ENCODE assay signal across 1 cellular context in genomic region chr11:10293423-10294288, GRCh38.
A peak's percentile ranks its signal among the peaks of the same experiment; 100 is the strongest.
TF ChIP-seq lines count a peak whose summit lies in the region.

SBF2 (minus strand) TSS chr11:10294219; CDS start chr11:10294069, 150 bp downstream.

TF ChIP-seq in HepG2, 621 proteins besides CTCF, POLR2A, EP300 and RAD21 (continued from another document and continues in another):
- TF ChIP-seq, protein P1, sequence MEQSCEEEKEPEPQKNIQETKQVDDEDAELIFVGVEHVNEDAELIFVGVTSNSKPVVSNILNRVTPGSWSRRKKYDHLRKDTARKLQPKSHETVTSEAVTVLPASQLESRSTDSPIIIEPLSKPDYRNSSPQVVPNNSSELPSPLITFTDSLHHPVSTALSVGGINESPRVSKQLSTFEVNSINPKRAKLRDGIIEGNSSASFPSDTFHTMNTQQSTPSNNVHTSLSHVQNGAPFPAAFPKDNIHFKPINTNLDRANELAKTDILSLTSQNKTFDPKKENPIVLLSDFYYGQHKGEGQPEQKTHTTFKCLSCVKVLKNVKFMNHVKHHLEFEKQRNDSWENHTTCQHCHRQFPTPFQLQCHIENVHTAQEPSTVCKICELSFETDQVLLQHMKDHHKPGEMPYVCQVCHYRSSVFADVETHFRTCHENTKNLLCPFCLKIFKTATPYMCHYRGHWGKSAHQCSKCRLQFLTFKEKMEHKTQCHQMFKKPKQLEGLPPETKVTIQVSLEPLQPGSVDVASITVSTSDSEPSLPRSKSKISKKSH (CRISPR knock-in tag; IDR thresholded peaks at IDR 0.05; ENCODE audit: borderline replicate concordance): no peak; the same call in 1 of the 2 replicates
- TF ChIP-seq ARNT2 (CRISPR knock-in tag; IDR thresholded peaks at IDR 0.05; ENCODE audit: low read depth) (no peak; the same call in 1 of the 2 replicates), KDM5A (IDR thresholded peaks at IDR 0.05; ENCODE audit: borderline replicate concordance, low read length) (peak; percentile 57), KLF15 (CRISPR knock-in tag; IDR thresholded peaks at IDR 0.05; ENCODE audit: borderline replicate concordance) (no peak), BORCS8-MEF2B (CRISPR knock-in tag; IDR thresholded peaks at IDR 0.05) (peak; percentile 54), RORA (CRISPR knock-in tag; IDR thresholded peaks at IDR 0.05) (no peak), KDM1A (CRISPR knock-in tag; IDR thresholded peaks at IDR 0.05) (no peak), ZNF709 (CRISPR knock-in tag; IDR thresholded peaks at IDR 0.05) (peak; percentile 67; the same call in 1 of the 2 replicates), TAF1 (CRISPR knock-in tag; IDR thresholded peaks at IDR 0.05) (peak; percentile 68), BRF2 (CRISPR knock-in tag; IDR thresholded peaks at IDR 0.05) (no peak), ZFP62 (CRISPR knock-in tag; IDR thresholded peaks at IDR 0.05) (no peak), ZNF546 (CRISPR knock-in tag; conservative IDR thresholded peaks at IDR 0.05) (peak; percentile 62; the same call in 1 of the 2 replicates), TCF7L2 (IDR thresholded peaks at IDR 0.05; ENCODE audit: low read depth, low read length) (no peak), ZNF329 (CRISPR knock-in tag; IDR thresholded peaks at IDR 0.05; ENCODE audit: low read depth) (peak; percentile 66; the same call in 1 of the 2 replicates), GLMP (CRISPR knock-in tag; IDR thresholded peaks at IDR 0.05; ENCODE audit: borderline replicate concordance) (no peak), SMAD3 (CRISPR knock-in tag; IDR thresholded peaks at IDR 0.05) (no peak), ZNF776 (CRISPR knock-in tag; IDR thresholded peaks at IDR 0.05) (no peak), THAP11 (CRISPR knock-in tag; IDR thresholded peaks at IDR 0.05) (0 out of 2 replicates have a peak, but pooled peaks have one; percentile 17), NCOA2 (CRISPR knock-in tag; IDR thresholded peaks at IDR 0.05) (peak; percentile 21; the same call in 1 of the 2 replicates), HHEX (CRISPR knock-in tag; IDR thresholded peaks at IDR 0.05) (no peak), IRF2 (CRISPR knock-in tag; IDR thresholded peaks at IDR 0.05) (0 out of 2 replicates have a peak, but pooled peaks have one; percentile 31), THAP7 (CRISPR knock-in tag; IDR thresholded peaks at IDR 0.05) (no peak), ZNF326 (CRISPR knock-in tag; IDR thresholded peaks at IDR 0.05; ENCODE audit: borderline replicate concordance) (no peak), TMF1 (CRISPR knock-in tag; IDR thresholded peaks at IDR 0.05; ENCODE audit: low read depth) (peak; percentile 86; the same call in 1 of the 2 replicates), ZNF687 (CRISPR knock-in tag; IDR thresholded peaks at IDR 0.05) (peak; percentile 74), ZFP36L2 (CRISPR knock-in tag; IDR thresholded peaks at IDR 0.05) (no peak), TSC22D2 (CRISPR knock-in tag; IDR thresholded peaks at IDR 0.05; ENCODE audit: borderline replicate concordance) (no peak), ZNF225 (CRISPR knock-in tag; IDR thresholded peaks at IDR 0.05) (no peak), ZNF598 (CRISPR knock-in tag; IDR thresholded peaks at IDR 0.05; ENCODE audit: borderline replicate concordance) (no peak), ZSCAN29 (CRISPR knock-in tag; conservative IDR thresholded peaks at IDR 0.05) (no peak), ZNF362 (CRISPR knock-in tag; IDR thresholded peaks at IDR 0.05; ENCODE audit: borderline replicate concordance) (peak; percentile 33; the same call in 1 of the 2 replicates), ELF1 (CRISPR knock-in tag; IDR thresholded peaks at IDR 0.05) (peak; percentile 46), FOXK1 (CRISPR knock-in tag; IDR thresholded peaks at IDR 0.05; ENCODE audit: borderline replicate concordance, low read depth) (no peak), RFX5 (IDR thresholded peaks at IDR 0.05; ENCODE audit: low read depth, low read length) (peak; percentile 95), ZSCAN22 (CRISPR knock-in tag; IDR thresholded peaks at IDR 0.05) (no peak), KLF13 (CRISPR knock-in tag; IDR thresholded peaks at IDR 0.05) (no peak), ZFP1 (CRISPR knock-in tag; IDR thresholded peaks at IDR 0.05) (no peak), SALL2 (CRISPR knock-in tag; IDR thresholded peaks at IDR 0.05) (peak; percentile 70; the same call in 1 of the 2 replicates), ZNF772 (CRISPR knock-in tag; IDR thresholded peaks at IDR 0.05) (no peak), SOX5 (CRISPR knock-in tag; IDR thresholded peaks at IDR 0.05; ENCODE audit: borderline replicate concordance) (0 out of 2 replicates have a peak, but pooled peaks have one; percentile 32), ERF (CRISPR knock-in tag; IDR thresholded peaks at IDR 0.05) (peak; percentile 50; the same call in 1 of the 2 replicates), ELF3 (CRISPR knock-in tag; IDR thresholded peaks at IDR 0.05) (peak; percentile 27; the same call in 1 of the 2 replicates), AGO2 (optimal IDR thresholded peaks at IDR 0.05; ENCODE audit: low read depth, low read length) (no peak), TFE3 (CRISPR knock-in tag; IDR thresholded peaks at IDR 0.05) (no peak), CCDC6 (CRISPR knock-in tag; IDR thresholded peaks at IDR 0.05) (no peak), AGO1 (IDR thresholded peaks at IDR 0.05; ENCODE audit: low read depth, low read length, poor library complexity, severe bottlenecking) (peak; percentile 47), LCORL (IDR thresholded peaks at IDR 0.05) (no peak), LCORL (CRISPR knock-in tag; IDR thresholded peaks at IDR 0.05) (peak; percentile 45; the same call in 1 of the 2 replicates), GFI1 (CRISPR knock-in tag; IDR thresholded peaks at IDR 0.05; ENCODE audit: borderline replicate concordance) (no peak), ZNF3 (CRISPR knock-in tag; IDR thresholded peaks at IDR 0.05) (no peak)
- TF ChIP-seq, protein P2, sequence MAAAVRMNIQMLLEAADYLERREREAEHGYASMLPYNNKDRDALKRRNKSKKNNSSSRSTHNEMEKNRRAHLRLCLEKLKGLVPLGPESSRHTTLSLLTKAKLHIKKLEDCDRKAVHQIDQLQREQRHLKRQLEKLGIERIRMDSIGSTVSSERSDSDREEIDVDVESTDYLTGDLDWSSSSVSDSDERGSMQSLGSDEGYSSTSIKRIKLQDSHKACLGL (CRISPR knock-in tag; IDR thresholded peaks at IDR 0.05): no peak
- TF ChIP-seq, protein P3, sequence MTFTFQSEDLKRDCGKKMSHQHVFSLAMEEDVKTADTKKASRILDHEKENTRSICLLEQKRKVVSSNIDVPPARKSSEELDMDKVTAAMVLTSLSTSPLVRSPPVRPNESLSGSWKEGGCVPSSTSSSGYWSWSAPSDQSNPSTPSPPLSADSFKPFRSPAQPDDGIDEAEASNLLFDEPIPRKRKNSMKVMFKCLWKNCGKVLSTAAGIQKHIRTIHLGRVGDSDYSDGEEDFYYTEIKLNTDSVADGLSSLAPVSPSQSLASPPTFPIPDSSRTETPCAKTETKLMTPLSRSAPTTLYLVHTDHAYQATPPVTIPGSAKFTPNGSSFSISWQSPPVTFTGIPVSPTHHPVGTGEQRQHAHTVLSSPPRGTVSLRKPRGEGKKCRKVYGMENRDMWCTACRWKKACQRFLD (CRISPR knock-in tag; IDR thresholded peaks at IDR 0.05; ENCODE audit: borderline replicate concordance): no peak
- TF ChIP-seq, protein P4, sequence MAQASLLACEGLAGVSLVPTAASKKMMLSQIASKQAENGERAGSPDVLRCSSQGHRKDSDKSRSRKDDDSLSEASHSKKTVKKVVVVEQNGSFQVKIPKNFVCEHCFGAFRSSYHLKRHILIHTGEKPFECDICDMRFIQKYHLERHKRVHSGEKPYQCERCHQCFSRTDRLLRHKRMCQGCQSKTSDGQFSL (CRISPR knock-in tag; IDR thresholded peaks at IDR 0.05): peak; percentile 81
- TF ChIP-seq, protein P5, sequence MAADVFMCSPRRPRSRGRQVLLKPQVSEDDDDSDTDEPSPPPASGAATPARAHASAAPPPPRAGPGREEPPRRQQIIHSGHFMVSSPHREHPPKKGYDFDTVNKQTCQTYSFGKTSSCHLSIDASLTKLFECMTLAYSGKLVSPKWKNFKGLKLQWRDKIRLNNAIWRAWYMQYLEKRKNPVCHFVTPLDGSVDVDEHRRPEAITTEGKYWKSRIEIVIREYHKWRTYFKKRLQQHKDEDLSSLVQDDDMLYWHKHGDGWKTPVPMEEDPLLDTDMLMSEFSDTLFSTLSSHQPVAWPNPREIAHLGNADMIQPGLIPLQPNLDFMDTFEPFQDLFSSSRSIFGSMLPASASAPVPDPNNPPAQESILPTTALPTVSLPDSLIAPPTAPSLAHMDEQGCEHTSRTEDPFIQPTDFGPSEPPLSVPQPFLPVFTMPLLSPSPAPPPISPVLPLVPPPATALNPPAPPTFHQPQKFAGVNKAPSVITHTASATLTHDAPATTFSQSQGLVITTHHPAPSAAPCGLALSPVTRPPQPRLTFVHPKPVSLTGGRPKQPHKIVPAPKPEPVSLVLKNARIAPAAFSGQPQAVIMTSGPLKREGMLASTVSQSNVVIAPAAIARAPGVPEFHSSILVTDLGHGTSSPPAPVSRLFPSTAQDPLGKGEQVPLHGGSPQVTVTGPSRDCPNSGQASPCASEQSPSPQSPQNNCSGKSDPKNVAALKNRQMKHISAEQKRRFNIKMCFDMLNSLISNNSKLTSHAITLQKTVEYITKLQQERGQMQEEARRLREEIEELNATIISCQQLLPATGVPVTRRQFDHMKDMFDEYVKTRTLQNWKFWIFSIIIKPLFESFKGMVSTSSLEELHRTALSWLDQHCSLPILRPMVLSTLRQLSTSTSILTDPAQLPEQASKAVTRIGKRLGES (CRISPR knock-in tag; IDR thresholded peaks at IDR 0.05; ENCODE audit: borderline replicate concordance): no peak
- TF ChIP-seq, protein P6, sequence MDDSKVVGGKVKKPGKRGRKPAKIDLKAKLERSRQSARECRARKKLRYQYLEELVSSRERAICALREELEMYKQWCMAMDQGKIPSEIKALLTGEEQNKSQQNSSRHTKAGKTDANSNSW (CRISPR knock-in tag; IDR thresholded peaks at IDR 0.05; ENCODE audit: borderline replicate concordance): no peak
